In the genomic region with DNA sequence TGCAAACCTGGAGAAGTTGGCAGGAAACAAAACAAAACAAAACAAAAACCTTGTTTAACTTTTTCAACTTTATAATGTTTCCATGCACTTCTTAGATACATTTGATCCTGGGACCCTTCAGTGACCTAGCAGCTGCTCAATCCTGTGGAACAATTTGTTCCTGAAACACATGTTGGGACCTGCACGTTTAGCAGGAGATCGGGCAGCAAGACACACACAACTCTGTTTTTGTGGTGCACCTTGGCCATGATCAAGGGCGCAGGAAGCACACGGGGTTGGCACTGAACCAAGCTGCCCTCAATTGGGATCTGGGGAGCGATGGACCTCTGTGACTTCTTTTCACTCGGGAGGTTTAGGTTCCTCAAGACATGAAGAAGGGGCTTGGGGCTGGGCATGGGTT, we compare ENCODE assay signal across 1 cellular context.
TF ChIP-seq lines count a peak whose summit lies in the region.

No MANE protein-coding gene starts in this region.

TF ChIP-seq in SK-N-SH, 30 proteins besides CTCF, POLR2A, EP300 and RAD21 (continued from another document):
- no peak for TF ChIP-seq RXRA (IDR thresholded peaks at IDR 0.05; ENCODE audit: borderline replicate concordance, low read depth)
TF ChIP-seq in SK-N-SH: peak in this region for 0.
